Comparison of ENCODE assay signal across 22 cellular contexts in genomic region chr6:166743925-166744653, GRCh38.
DNase-seq lines count a peak whose midpoint lies in the region; ATAC-seq and TF ChIP-seq lines count a peak whose summit lies in the region.
"Had no signal": no experiment of that assay in that cellular context is flagged by ENCODE, and none has a peak within 500 bp of the region (broad histone marks: within the 10 kb centered on the region; RNA-seq: fewer than 3 reads in every experiment).

No MANE protein-coding gene starts in this region.

- H3K36me3 Mint-ChIP-seq in GM23338 (ENCODE audit: low read depth) (no peaks in the 10 kb centered on the region), chondrocyte (ENCODE audit: low read depth) (no peaks in the 10 kb centered on the region)
- H3K36me3 Mint-ChIP-seq: CD8-positive, alpha-beta memory T cell had no signal

- no peak overlapping the region for H3K4me2 ChIP-seq in GM23338

- DNase-seq in GM23338 (ENCODE audit: low spot score) (peak; percentile 21), chondrocyte (ENCODE audit: low spot score) (no peak), lung (ENCODE audit: low spot score) (no peak), retinal pigment epithelial cell (ENCODE audit: low read depth) (peak; percentile 36), cerebellar cortex (ENCODE audit: low spot score) (no peak), cortex of kidney (lab: John Stamatoyannopoulos, UW) (no peak)
- DNase-seq in stimulated activated CD4-positive, alpha-beta T cell treated with anti-CD3 and anti-CD28 coated beads, Interleukin-1b, Interleukin-23, amount 100 ng/mL, for 48 hours, result no peak
- DNase-seq: activated naive CD4-positive, alpha-beta T cell treated with Interleukin-2 at 50 U/mL for 16 hours; activated T-cell treated with anti-CD3 and anti-CD28 coated beads, Interleukin-2, amount 50 U/mL, for 24 hours; amygdala; CD8-positive, alpha-beta memory T cell; mesenchymal stem cell; NCI-H2081 treated with DMSO at 0.1 percent for 48 hours; NCI-H446; ovary; Right ventricle myocardium superior; tibial artery had no signal

- H3K27me3 Mint-ChIP-seq in GM23338 (ENCODE audit: insufficient read depth, low read depth, poor library complexity) (peaks cover 13% of the 10 kb centered on the region), chondrocyte (ENCODE audit: low read depth) (no peaks in the 10 kb centered on the region)
- H3K27me3 Mint-ChIP-seq: activated CD4-positive, alpha-beta memory T cell treated with anti-CD3 and anti-CD28 coated beads, Interleukin-2, amount 10 ng/mL, durations not matched to agents 7 days and 5 days; activated T-cell treated with anti-CD3 and anti-CD28 coated beads, Interleukin-2, amount 50 U/mL, for 24 hours; stimulated activated naive CD8-positive, alpha-beta T cell treated with anti-CD3 and anti-CD28 coated beads, Interleukin-15, Interleukin-2, amounts not matched to agents 100 ng/mL and 50 ng/mL, for 24 hours had no signal

- no peaks in the 10 kb centered on the region for H3F3A ChIP-seq in GM23338 (replicated peaks; ENCODE audit: low read depth)

- H3K4me1 ChIP-seq in GM23338 (ENCODE audit: insufficient read depth) (peaks cover 11% of the 10 kb centered on the region; the same call in 1 of the 2 replicates), lung (ENCODE audit: control insufficient read depth in 2 of 2, insufficient read depth in 2 of 2, low read length in 2 of 2) (no peaks in the 10 kb centered on the region)
- H3K4me1 ChIP-seq: tibial artery had no signal

- no peaks in the 10 kb centered on the region for H3K9me2 ChIP-seq in GM23338 (ENCODE audit: insufficient read depth)

- H3K4me3 Mint-ChIP-seq in GM23338 (no peak overlapping the region), chondrocyte (ENCODE audit: unreplicated experiment) (no peak overlapping the region)
- H3K4me3 Mint-ChIP-seq: activated CD4-positive, alpha-beta memory T cell treated with anti-CD3 and anti-CD28 coated beads, Interleukin-2, amount 10 ng/mL, durations not matched to agents 7 days and 5 days; activated T-cell treated with anti-CD3 and anti-CD28 coated beads, Interleukin-2, amount 50 U/mL, for 24 hours; CD8-positive, alpha-beta memory T cell; stimulated activated naive CD8-positive, alpha-beta T cell treated with anti-CD3 and anti-CD28 coated beads, Interleukin-15, Interleukin-2, amounts not matched to agents 100 ng/mL and 50 ng/mL, for 24 hours had no signal

- H4K20me1 ChIP-seq in GM23338 (replicated peaks; ENCODE audit: insufficient read depth), result no peaks in the 10 kb centered on the region

- H3K27me3 ChIP-seq in GM23338 (ENCODE audit: insufficient read depth), result no peaks in the 10 kb centered on the region
- H3K27me3 ChIP-seq in lung (ENCODE audit: control insufficient read depth, insufficient read depth), result no peaks in the 10 kb centered on the region
- H3K27me3 ChIP-seq: ovary had no signal

- peak; percentile 21 for ATAC-seq in GM23338
- ATAC-seq in lung (ENCODE audit: insufficient read depth, low FRiP score), result peak; percentile 47
- no peak for ATAC-seq in HG03442 (IDR thresholded peaks at IDR 0.05; ENCODE audit: unreplicated experiment)
- ATAC-seq: sciatic nerve had no signal

- no peak overlapping the region for H2AFZ ChIP-seq in GM23338

- H3K4me1 Mint-ChIP-seq in GM23338 (peaks cover 24% of the 10 kb centered on the region), chondrocyte (ENCODE audit: low read depth) (peaks cover 36% of the 10 kb centered on the region)

- H3K36me3 ChIP-seq in GM23338 (ENCODE audit: insufficient read depth), result no peaks in the 10 kb centered on the region
- no peaks in the 10 kb centered on the region for H3K36me3 ChIP-seq in lung (ENCODE audit: control insufficient read depth in 2 of 2, insufficient read depth in 2 of 2, low read length in 2 of 2)
- H3K36me3 ChIP-seq: ovary, tibial artery had no signal

- no peaks in the 10 kb centered on the region for H3K79me2 ChIP-seq in GM23338 (replicated peaks; ENCODE audit: insufficient read depth)

- H3K27ac Mint-ChIP-seq in GM23338, result no peak overlapping the region
- peak overlapping the region; percentile 70 for H3K27ac Mint-ChIP-seq in chondrocyte (ENCODE audit: unreplicated experiment)
- H3K27ac Mint-ChIP-seq: activated CD4-positive, alpha-beta memory T cell treated with anti-CD3 and anti-CD28 coated beads, Interleukin-2, amount 10 ng/mL, durations not matched to agents 7 days and 5 days; activated T-cell treated with anti-CD3 and anti-CD28 coated beads, Interleukin-2, amount 50 U/mL, for 24 hours; CD8-positive, alpha-beta memory T cell; stimulated activated naive CD8-positive, alpha-beta T cell treated with anti-CD3 and anti-CD28 coated beads, Interleukin-15, Interleukin-2, amounts not matched to agents 100 ng/mL and 50 ng/mL, for 24 hours had no signal

- 83 to 84% methylated on average over 28 of the region's 28 CpGs for WGBS in lung, 2 donors

- H3K9me3 Mint-ChIP-seq in GM23338 (no peaks in the 10 kb centered on the region), chondrocyte (ENCODE audit: low read depth) (no peaks in the 10 kb centered on the region)
- H3K9me3 Mint-ChIP-seq: activated CD4-positive, alpha-beta memory T cell treated with anti-CD3 and anti-CD28 coated beads, Interleukin-2, amount 10 ng/mL, durations not matched to agents 7 days and 5 days; activated T-cell treated with anti-CD3 and anti-CD28 coated beads, Interleukin-2, amount 50 U/mL, for 24 hours; CD8-positive, alpha-beta memory T cell; stimulated activated naive CD8-positive, alpha-beta T cell treated with anti-CD3 and anti-CD28 coated beads, Interleukin-15, Interleukin-2, amounts not matched to agents 100 ng/mL and 50 ng/mL, for 24 hours had no signal

- TF ChIP-seq CTCF in GM23338 (conservative IDR thresholded peaks at IDR 0.05; ENCODE audit: low read depth in 2 of 2) (no peak), chondrocyte (IDR thresholded peaks at IDR 0.05) (no peak), lung (IDR thresholded peaks at IDR 0.05; ENCODE audit: control extremely low read depth, extremely low read depth) (no peak), retinal pigment epithelial cell (conservative IDR thresholded peaks at IDR 0.05; ENCODE audit: low read depth, low read length) (no peak)

- no peak overlapping the region for H3K27ac ChIP-seq in GM23338 (ENCODE audit: low read depth)
- peak overlapping the region in 1 of 2 donors; percentile 50 for H3K27ac ChIP-seq in lung (ENCODE audit: low read depth in 1 of 2, low read length in 1 of 2)
- H3K27ac ChIP-seq: epithelial cell of prostate, ovary, tibial artery had no signal

- H3K9me3 ChIP-seq in lung (ENCODE audit: control insufficient read depth in 2 of 2, insufficient read depth in 1 of 2, low read length in 1 of 2), result peaks cover 0 to 4% of the 10 kb centered on the region in 2 donors
- H3K9me3 ChIP-seq: ovary, tibial artery had no signal

- H3K4me3 ChIP-seq in GM23338, result no peak overlapping the region
- no peak overlapping the region for H3K4me3 ChIP-seq in lung
- H3K4me3 ChIP-seq in retinal pigment epithelial cell (ENCODE audit: low read length), result no peak overlapping the region
- H3K4me3 ChIP-seq: ovary, tibial artery had no signal

TF ChIP-seq in GM23338, 12 proteins besides CTCF, POLR2A, EP300 and RAD21 (continues in another document):
- no peak for TF ChIP-seq JUNB (IDR thresholded peaks at IDR 0.05; ENCODE audit: unreplicated experiment)
- TF ChIP-seq POLR2AphosphoS5 (IDR thresholded peaks at IDR 0.05; ENCODE audit: low read depth), result no peak
- TF ChIP-seq ETS1 (IDR thresholded peaks at IDR 0.05), result no peak

Comparison
In these comparisons a context has a peak if more than half of its experiments do, and no peak if none do; other contexts are left out.
1. DNase-seq: peak in GM23338 (single experiment) and retinal pigment epithelial cell (single experiment); none in chondrocyte (single experiment), lung (single experiment), stimulated activated CD4-positive, alpha-beta T cell treated with anti-CD3 and anti-CD28 coated beads, Interleukin-1b, Interleukin-23, amount 100 ng/mL, for 48 hours (single experiment), cerebellar cortex (single experiment) and cortex of kidney (single experiment).